ENCODE assay signal across 1 cellular context in genomic region chr1:171581226-171581625, GRCh38.
TF ChIP-seq lines count a peak whose summit lies in the region.

No MANE protein-coding gene starts in this region.

TF ChIP-seq in GM12878, 131 proteins besides CTCF, POLR2A, EP300 and RAD21 (continued from another document):
- no peak for TF ChIP-seq ZBTB11 (CRISPR knock-in tag; IDR thresholded peaks at IDR 0.05)
TF ChIP-seq in GM12878: peak in this region for 3.
